13 cellular contexts compared by ENCODE assay signal in the genomic region with DNA sequence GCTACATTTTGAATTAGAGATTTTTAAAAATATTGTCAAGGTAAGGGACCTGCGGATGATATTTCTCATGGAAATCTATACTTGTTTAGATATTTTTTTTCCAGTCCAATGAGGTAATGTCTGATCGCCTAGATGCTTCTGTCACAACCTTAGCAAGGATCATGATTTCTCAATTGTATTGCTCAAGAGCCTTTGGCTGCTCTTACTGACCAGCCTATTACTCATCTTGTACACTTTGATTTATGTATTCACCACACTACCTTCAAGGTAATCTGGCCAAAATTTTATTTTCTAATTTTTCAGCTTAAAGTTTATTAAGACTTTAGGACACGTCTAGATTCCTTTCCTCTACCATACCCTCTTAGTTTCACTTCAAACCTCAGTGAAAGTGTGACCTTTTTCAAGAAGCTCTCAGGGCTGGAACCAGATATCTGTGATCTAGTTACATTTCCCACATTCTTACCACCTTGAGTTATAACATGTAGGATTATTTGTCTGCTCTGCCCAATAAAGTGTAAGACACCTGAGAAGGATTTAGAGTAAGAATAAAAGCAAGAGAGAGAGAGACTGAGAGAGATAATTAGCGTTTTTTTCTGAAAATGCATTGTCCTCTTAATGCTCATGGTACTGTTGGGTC.
DNase-seq lines count a peak whose midpoint lies in the region; ATAC-seq, FAIRE-seq and TF ChIP-seq lines count a peak whose summit lies in the region.
"Had no signal": no experiment of that assay in that cellular context is flagged by ENCODE, and none has a peak within 500 bp of the region (broad histone marks: within the 10 kb centered on the region; RNA-seq: fewer than 3 reads in every experiment).

No MANE protein-coding gene starts in this region.

- DNase-seq in foreskin keratinocyte (peak; percentile 71 to 85), NCI-H1417 (lab: John Stamatoyannopoulos, UW) (no peak), small intestine (no peak)
- DNase-seq: activated T-cell treated with anti-CD3 and anti-CD28 coated beads, Interleukin-2, amount 50 U/mL, for 48 hours; NCI-H1436 treated with DMSO at 0.1 percent for 48 hours; stimulated activated CD4-positive, alpha-beta T cell treated with anti-CD3 and anti-CD28 coated beads, Interleukin-2, amount 100 ng/mL, for 48 hours had no signal

- H3K27ac ChIP-seq in foreskin keratinocyte (no peak overlapping the region), small intestine (ENCODE audit: low read depth in 1 of 2, low read length in 1 of 2) (no peak overlapping the region)
- H3K27ac ChIP-seq: VCaP had no signal

- no peak for TF ChIP-seq CTCF in foreskin keratinocyte (conservative IDR thresholded peaks at IDR 0.05)

- WGBS in small intestine, 3 donors, result 64 to 74% (median 73%) methylated on average over 4 of the region's 4 CpGs

- H3K4me2 ChIP-seq in skeletal muscle satellite cell (ENCODE audit: low read length), result peak overlapping the region; percentile 26

- no peak for FAIRE-seq in small intestine (lab: Jason Lieb, UNC)
- FAIRE-seq: colon had no signal

- ATAC-seq in HG02798 (IDR thresholded peaks at IDR 0.05; ENCODE audit: poor library complexity, unreplicated experiment) (peak; percentile 34), SK-N-SH treated with all-trans-retinoic acid at 6 μM for 48 hours (peak; percentile 60), foreskin keratinocyte (peak; percentile 99), GM21360 (IDR thresholded peaks at IDR 0.05; ENCODE audit: unreplicated experiment) (no peak)
- ATAC-seq: natural killer cell treated with Interleukin-12 subunit alpha and Interleukin-12 subunit beta and Interleukin-15 and Interleukin-18, amount 100 ng/mL, for 72 hours had no signal

- H3K9me3 ChIP-seq in skeletal muscle satellite cell (replicated peaks; ENCODE audit: low read length) (no peaks in the 10 kb centered on the region), small intestine (ENCODE audit: control insufficient read depth, low read depth) (no peaks in the 10 kb centered on the region)

- H3K9ac ChIP-seq in skeletal muscle satellite cell (ENCODE audit: low read depth, low read length), result peak overlapping the region; percentile 6

- H3K36me3 ChIP-seq in skeletal muscle satellite cell (ENCODE audit: insufficient read depth, low read length) (peaks cover 5% of the 10 kb centered on the region), small intestine (ENCODE audit: control insufficient read depth in 2 of 2, insufficient read depth in 2 of 2, low read length in 2 of 2) (no peaks in the 10 kb centered on the region)

- no peaks in the 10 kb centered on the region for H3K27me3 ChIP-seq in foreskin keratinocyte
- H3K27me3 ChIP-seq in skeletal muscle satellite cell (ENCODE audit: control insufficient read depth, insufficient read depth, low read length), result no peaks in the 10 kb centered on the region
- no peaks in the 10 kb centered on the region for H3K27me3 ChIP-seq in small intestine (ENCODE audit: control insufficient read depth in 2 of 2, insufficient read depth in 2 of 2, low read length in 2 of 2)

- no peak overlapping the region for H3K4me3 ChIP-seq in skeletal muscle satellite cell (ENCODE audit: low read length)
- no peak overlapping the region for H3K4me3 ChIP-seq in small intestine (ENCODE audit: low read depth in 1 of 2, low read length in 2 of 2)

- H3K4me1 ChIP-seq in foreskin keratinocyte, result peaks cover 13% of the 10 kb centered on the region
- peaks cover 31% of the 10 kb centered on the region for H3K4me1 ChIP-seq in skeletal muscle satellite cell (ENCODE audit: control insufficient read depth, insufficient read depth, low read length)
- no peaks in the 10 kb centered on the region for H3K4me1 ChIP-seq in small intestine (ENCODE audit: control insufficient read depth in 2 of 2, insufficient read depth in 1 of 2, low read depth in 1 of 2, low read length in 1 of 2)

TF ChIP-seq in SK-N-SH treated with all-trans-retinoic acid at 6 μM for 48 hours, 23 proteins besides CTCF, POLR2A, EP300 and RAD21:
- TF ChIP-seq ISL1 (CRISPR knock-in tag; IDR thresholded peaks at IDR 0.05), result 0 out of 2 replicates have a peak, but pooled peaks have one; percentile 39
- TF ChIP-seq ZC3H10 (CRISPR knock-in tag; IDR thresholded peaks at IDR 0.05), result no peak
- TF ChIP-seq TCF4 (CRISPR knock-in tag; IDR thresholded peaks at IDR 0.05; ENCODE audit: borderline replicate concordance), result no peak
- TF ChIP-seq, protein P1, sequence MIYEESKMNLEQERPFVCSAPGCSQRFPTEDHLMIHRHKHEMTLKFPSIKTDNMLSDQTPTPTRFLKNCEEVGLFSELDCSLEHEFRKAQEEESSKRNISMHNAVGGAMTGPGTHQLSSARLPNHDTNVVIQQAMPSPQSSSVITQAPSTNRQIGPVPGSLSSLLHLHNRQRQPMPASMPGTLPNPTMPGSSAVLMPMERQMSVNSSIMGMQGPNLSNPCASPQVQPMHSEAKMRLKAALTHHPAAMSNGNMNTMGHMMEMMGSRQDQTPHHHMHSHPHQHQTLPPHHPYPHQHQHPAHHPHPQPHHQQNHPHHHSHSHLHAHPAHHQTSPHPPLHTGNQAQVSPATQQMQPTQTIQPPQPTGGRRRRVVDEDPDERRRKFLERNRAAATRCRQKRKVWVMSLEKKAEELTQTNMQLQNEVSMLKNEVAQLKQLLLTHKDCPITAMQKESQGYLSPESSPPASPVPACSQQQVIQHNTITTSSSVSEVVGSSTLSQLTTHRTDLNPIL (CRISPR knock-in tag; IDR thresholded peaks at IDR 0.05; ENCODE audit: low read depth), result no peak
- TF ChIP-seq, protein P2, sequence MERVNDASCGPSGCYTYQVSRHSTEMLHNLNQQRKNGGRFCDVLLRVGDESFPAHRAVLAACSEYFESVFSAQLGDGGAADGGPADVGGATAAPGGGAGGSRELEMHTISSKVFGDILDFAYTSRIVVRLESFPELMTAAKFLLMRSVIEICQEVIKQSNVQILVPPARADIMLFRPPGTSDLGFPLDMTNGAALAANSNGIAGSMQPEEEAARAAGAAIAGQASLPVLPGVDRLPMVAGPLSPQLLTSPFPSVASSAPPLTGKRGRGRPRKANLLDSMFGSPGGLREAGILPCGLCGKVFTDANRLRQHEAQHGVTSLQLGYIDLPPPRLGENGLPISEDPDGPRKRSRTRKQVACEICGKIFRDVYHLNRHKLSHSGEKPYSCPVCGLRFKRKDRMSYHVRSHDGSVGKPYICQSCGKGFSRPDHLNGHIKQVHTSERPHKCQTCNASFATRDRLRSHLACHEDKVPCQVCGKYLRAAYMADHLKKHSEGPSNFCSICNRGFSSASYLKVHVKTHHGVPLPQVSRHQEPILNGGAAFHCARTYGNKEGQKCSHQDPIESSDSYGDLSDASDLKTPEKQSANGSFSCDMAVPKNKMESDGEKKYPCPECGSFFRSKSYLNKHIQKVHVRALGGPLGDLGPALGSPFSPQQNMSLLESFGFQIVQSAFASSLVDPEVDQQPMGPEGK (CRISPR knock-in tag; IDR thresholded peaks at IDR 0.05; ENCODE audit: borderline replicate concordance), result no peak
- TF ChIP-seq ZFP3 (CRISPR knock-in tag; IDR thresholded peaks at IDR 0.05), result no peak
- TF ChIP-seq, protein P3, sequence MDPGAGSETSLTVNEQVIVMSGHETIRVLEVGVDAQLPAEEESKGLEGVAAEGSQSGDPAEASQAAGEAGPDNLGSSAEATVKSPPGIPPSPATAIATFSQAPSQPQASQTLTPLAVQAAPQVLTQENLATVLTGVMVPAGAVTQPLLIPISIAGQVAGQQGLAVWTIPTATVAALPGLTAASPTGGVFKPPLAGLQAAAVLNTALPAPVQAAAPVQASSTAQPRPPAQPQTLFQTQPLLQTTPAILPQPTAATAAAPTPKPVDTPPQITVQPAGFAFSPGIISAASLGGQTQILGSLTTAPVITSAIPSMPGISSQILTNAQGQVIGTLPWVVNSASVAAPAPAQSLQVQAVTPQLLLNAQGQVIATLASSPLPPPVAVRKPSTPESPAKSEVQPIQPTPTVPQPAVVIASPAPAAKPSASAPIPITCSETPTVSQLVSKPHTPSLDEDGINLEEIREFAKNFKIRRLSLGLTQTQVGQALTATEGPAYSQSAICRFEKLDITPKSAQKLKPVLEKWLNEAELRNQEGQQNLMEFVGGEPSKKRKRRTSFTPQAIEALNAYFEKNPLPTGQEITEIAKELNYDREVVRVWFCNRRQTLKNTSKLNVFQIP (CRISPR knock-in tag; IDR thresholded peaks at IDR 0.05; ENCODE audit: borderline replicate concordance, low read depth), result no peak
TF ChIP-seq in SK-N-SH treated with all-trans-retinoic acid at 6 μM for 48 hours: peak in this region for 1.

Comparison
In these comparisons a context has a peak if more than half of its experiments do, and no peak if none do; other contexts are left out.
1. DNase-seq: peak in foreskin keratinocyte (2 of 2); none in NCI-H1417 (0 of 3) and small intestine (single experiment).